ENCODE assay signal across 1 cellular context in the genomic region with DNA sequence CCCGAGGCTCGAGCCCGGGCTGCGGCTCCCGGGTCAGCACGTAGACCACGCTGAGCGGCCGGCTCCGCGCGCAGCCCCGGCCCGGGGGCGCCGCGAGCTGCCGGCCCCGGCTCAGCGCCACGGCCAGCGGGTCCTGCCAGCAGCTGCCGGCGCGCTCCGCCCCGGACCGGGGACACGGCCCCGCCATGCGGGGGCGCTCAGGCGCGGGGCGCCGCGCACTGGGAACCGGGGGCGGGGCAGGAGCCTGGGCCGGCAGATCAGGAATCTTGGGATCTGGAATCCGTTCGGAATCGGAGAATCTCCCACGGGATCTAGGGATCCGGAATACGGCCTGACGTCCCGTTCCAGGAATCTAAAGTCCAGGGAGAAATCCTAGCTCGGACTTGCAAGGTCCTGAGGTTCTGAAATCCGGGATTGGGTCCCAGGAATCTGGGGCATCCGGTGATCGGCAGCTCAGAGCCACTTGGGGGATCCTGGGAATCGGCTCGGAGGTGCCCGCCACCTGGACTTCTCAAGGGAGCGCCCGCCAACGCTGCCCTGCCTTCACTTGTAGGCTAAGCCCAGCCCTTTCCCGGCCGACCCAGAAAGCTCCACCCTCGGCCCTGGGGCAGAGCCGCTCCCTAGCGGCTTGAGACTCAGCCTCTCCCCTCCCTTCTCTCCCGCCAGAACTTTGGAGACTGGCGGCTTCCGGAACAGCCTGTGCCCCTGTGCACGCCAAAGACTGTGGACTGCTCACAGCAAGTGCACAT.
TF ChIP-seq lines count a peak whose summit lies in the region.

A gene with protein sequence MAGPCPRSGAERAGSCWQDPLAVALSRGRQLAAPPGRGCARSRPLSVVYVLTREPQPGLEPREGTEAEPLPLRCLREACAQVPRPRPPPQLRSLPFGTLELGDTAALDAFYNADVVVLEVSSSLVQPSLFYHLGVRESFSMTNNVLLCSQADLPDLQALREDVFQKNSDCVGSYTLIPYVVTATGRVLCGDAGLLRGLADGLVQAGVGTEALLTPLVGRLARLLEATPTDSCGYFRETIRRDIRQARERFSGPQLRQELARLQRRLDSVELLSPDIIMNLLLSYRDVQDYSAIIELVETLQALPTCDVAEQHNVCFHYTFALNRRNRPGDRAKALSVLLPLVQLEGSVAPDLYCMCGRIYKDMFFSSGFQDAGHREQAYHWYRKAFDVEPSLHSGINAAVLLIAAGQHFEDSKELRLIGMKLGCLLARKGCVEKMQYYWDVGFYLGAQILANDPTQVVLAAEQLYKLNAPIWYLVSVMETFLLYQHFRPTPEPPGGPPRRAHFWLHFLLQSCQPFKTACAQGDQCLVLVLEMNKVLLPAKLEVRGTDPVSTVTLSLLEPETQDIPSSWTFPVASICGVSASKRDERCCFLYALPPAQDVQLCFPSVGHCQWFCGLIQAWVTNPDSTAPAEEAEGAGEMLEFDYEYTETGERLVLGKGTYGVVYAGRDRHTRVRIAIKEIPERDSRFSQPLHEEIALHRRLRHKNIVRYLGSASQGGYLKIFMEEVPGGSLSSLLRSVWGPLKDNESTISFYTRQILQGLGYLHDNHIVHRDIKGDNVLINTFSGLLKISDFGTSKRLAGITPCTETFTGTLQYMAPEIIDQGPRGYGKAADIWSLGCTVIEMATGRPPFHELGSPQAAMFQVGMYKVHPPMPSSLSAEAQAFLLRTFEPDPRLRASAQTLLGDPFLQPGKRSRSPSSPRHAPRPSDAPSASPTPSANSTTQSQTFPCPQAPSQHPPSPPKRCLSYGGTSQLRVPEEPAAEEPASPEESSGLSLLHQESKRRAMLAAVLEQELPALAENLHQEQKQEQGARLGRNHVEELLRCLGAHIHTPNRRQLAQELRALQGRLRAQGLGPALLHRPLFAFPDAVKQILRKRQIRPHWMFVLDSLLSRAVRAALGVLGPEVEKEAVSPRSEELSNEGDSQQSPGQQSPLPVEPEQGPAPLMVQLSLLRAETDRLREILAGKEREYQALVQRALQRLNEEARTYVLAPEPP (N-terminal part only) (minus strand): TSS at position 551 of the 749 bp plus-strand sequence. CDS start 364 bp downstream, at position 187.

TF ChIP-seq in GM12878, 131 proteins besides CTCF, POLR2A, EP300 and RAD21 (continued from another document and continues in another):
- TF ChIP-seq, protein P1, sequence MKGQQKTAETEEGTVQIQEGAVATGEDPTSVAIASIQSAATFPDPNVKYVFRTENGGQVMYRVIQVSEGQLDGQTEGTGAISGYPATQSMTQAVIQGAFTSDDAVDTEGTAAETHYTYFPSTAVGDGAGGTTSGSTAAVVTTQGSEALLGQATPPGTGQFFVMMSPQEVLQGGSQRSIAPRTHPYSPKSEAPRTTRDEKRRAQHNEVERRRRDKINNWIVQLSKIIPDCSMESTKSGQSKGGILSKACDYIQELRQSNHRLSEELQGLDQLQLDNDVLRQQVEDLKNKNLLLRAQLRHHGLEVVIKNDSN (IDR thresholded peaks at IDR 0.05; ENCODE audit: borderline replicate concordance, extremely low read length, insufficient read depth, low read depth, low read length), result no peak
- TF ChIP-seq, protein P2, sequence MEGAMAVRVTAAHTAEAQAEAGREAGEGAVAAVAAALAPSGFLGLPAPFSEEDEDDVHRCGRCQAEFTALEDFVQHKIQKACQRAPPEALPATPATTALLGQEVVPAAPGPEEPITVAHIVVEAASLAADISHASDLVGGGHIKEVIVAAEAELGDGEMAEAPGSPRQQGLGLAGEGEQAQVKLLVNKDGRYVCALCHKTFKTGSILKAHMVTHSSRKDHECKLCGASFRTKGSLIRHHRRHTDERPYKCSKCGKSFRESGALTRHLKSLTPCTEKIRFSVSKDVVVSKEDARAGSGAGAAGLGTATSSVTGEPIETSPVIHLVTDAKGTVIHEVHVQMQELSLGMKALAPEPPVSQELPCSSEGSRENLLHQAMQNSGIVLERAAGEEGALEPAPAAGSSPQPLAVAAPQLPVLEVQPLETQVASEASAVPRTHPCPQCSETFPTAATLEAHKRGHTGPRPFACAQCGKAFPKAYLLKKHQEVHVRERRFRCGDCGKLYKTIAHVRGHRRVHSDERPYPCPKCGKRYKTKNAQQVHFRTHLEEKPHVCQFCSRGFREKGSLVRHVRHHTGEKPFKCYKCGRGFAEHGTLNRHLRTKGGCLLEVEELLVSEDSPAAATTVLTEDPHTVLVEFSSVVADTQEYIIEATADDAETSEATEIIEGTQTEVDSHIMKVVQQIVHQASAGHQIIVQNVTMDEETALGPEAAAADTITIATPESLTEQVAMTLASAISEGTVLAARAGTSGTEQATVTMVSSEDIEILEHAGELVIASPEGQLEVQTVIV (IDR thresholded peaks at IDR 0.05; ENCODE audit: borderline replicate concordance, partially characterized antibody), result no peak
- TF ChIP-seq CHD1 (IDR thresholded peaks at IDR 0.05; ENCODE audit: low read depth, low read length) (no peak), CHD2 (IDR thresholded peaks at IDR 0.05; ENCODE audit: borderline replicate concordance, low read depth, low read length) (no peak), ZBED1 (IDR thresholded peaks at IDR 0.05; ENCODE audit: borderline replicate concordance) (no peak), MXI1 (IDR thresholded peaks at IDR 0.05; ENCODE audit: low read depth, low read length) (no peak; the same call in 1 of the 2 replicates), SMAD5 (IDR thresholded peaks at IDR 0.05; ENCODE audit: low read depth) (no peak), MEF2A (IDR thresholded peaks at IDR 0.05; ENCODE audit: insufficient read depth, low read depth, low read length) (no peak), NR2F1 (conservative IDR thresholded peaks at IDR 0.05) (0 out of 2 replicates have a peak, but pooled peaks have one; percentile 40), SIN3A (IDR thresholded peaks at IDR 0.05; ENCODE audit: low read depth, low read length) (no peak), SMARCA5 (IDR thresholded peaks at IDR 0.05) (peak; percentile 81; the same call in 1 of the 2 replicates), IKZF1 (conservative IDR thresholded peaks at IDR 0.05) (peak; percentile 94), SPI1 (IDR thresholded peaks at IDR 0.05; ENCODE audit: borderline replicate concordance, insufficient read depth, low read depth, low read length) (no peak), IKZF2 (IDR thresholded peaks at IDR 0.05) (peak; percentile 69 to 72), CREB1 (IDR thresholded peaks at IDR 0.05; ENCODE audit: low read depth) (no peak), ZZZ3 (IDR thresholded peaks at IDR 0.05; ENCODE audit: control insufficient read depth, insufficient read length, low read depth) (no peak), CBX3 (IDR thresholded peaks at IDR 0.05; ENCODE audit: borderline replicate concordance, low read depth) (no peak), MTA2 (IDR thresholded peaks at IDR 0.05; ENCODE audit: low read depth) (no peak), ZSCAN29 (IDR thresholded peaks at IDR 0.05) (0 out of 2 replicates have a peak, but pooled peaks have one; percentile 19), SRF (IDR thresholded peaks at IDR 0.05; ENCODE audit: low read depth in 2 of 2, low read length in 2 of 2) (no peak)
- TF ChIP-seq, protein P3, sequence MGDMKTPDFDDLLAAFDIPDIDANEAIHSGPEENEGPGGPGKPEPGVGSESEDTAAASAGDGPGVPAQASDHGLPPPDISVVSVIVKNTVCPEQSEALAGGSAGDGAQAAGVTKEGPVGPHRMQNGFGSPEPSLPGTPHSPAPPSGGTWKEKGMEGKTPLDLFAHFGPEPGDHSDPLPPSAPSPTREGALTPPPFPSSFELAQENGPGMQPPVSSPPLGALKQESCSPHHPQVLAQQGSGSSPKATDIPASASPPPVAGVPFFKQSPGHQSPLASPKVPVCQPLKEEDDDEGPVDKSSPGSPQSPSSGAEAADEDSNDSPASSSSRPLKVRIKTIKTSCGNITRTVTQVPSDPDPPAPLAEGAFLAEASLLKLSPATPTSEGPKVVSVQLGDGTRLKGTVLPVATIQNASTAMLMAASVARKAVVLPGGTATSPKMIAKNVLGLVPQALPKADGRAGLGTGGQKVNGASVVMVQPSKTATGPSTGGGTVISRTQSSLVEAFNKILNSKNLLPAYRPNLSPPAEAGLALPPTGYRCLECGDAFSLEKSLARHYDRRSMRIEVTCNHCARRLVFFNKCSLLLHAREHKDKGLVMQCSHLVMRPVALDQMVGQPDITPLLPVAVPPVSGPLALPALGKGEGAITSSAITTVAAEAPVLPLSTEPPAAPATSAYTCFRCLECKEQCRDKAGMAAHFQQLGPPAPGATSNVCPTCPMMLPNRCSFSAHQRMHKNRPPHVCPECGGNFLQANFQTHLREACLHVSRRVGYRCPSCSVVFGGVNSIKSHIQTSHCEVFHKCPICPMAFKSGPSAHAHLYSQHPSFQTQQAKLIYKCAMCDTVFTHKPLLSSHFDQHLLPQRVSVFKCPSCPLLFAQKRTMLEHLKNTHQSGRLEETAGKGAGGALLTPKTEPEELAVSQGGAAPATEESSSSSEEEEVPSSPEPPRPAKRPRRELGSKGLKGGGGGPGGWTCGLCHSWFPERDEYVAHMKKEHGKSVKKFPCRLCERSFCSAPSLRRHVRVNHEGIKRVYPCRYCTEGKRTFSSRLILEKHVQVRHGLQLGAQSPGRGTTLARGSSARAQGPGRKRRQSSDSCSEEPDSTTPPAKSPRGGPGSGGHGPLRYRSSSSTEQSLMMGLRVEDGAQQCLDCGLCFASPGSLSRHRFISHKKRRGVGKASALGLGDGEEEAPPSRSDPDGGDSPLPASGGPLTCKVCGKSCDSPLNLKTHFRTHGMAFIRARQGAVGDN (IDR thresholded peaks at IDR 0.05), result no peak
- TF ChIP-seq, protein P4, sequence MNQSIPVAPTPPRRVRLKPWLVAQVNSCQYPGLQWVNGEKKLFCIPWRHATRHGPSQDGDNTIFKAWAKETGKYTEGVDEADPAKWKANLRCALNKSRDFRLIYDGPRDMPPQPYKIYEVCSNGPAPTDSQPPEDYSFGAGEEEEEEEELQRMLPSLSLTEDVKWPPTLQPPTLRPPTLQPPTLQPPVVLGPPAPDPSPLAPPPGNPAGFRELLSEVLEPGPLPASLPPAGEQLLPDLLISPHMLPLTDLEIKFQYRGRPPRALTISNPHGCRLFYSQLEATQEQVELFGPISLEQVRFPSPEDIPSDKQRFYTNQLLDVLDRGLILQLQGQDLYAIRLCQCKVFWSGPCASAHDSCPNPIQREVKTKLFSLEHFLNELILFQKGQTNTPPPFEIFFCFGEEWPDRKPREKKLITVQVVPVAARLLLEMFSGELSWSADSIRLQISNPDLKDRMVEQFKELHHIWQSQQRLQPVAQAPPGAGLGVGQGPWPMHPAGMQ (IDR thresholded peaks at IDR 0.05; ENCODE audit: borderline replicate concordance), result no peak
- TF ChIP-seq, protein P5, sequence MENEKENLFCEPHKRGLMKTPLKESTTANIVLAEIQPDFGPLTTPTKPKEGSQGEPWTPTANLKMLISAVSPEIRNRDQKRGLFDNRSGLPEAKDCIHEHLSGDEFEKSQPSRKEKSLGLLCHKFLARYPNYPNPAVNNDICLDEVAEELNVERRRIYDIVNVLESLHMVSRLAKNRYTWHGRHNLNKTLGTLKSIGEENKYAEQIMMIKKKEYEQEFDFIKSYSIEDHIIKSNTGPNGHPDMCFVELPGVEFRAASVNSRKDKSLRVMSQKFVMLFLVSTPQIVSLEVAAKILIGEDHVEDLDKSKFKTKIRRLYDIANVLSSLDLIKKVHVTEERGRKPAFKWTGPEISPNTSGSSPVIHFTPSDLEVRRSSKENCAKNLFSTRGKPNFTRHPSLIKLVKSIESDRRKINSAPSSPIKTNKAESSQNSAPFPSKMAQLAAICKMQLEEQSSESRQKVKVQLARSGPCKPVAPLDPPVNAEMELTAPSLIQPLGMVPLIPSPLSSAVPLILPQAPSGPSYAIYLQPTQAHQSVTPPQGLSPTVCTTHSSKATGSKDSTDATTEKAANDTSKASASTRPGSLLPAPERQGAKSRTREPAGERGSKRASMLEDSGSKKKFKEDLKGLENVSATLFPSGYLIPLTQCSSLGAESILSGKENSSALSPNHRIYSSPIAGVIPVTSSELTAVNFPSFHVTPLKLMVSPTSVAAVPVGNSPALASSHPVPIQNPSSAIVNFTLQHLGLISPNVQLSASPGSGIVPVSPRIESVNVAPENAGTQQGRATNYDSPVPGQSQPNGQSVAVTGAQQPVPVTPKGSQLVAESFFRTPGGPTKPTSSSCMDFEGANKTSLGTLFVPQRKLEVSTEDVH (IDR thresholded peaks at IDR 0.05; ENCODE audit: low read depth, partially characterized antibody), result no peak
- TF ChIP-seq, protein P6, sequence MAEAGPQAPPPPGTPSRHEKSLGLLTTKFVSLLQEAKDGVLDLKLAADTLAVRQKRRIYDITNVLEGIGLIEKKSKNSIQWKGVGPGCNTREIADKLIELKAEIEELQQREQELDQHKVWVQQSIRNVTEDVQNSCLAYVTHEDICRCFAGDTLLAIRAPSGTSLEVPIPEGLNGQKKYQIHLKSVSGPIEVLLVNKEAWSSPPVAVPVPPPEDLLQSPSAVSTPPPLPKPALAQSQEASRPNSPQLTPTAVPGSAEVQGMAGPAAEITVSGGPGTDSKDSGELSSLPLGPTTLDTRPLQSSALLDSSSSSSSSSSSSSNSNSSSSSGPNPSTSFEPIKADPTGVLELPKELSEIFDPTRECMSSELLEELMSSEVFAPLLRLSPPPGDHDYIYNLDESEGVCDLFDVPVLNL (IDR thresholded peaks at IDR 0.05; ENCODE audit: low read depth, low read length), result no peak
- TF ChIP-seq, protein P7, sequence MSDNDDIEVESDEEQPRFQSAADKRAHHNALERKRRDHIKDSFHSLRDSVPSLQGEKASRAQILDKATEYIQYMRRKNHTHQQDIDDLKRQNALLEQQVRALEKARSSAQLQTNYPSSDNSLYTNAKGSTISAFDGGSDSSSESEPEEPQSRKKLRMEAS (IDR thresholded peaks at IDR 0.05; ENCODE audit: low read depth, low read length), result no peak
- TF ChIP-seq, protein P8, sequence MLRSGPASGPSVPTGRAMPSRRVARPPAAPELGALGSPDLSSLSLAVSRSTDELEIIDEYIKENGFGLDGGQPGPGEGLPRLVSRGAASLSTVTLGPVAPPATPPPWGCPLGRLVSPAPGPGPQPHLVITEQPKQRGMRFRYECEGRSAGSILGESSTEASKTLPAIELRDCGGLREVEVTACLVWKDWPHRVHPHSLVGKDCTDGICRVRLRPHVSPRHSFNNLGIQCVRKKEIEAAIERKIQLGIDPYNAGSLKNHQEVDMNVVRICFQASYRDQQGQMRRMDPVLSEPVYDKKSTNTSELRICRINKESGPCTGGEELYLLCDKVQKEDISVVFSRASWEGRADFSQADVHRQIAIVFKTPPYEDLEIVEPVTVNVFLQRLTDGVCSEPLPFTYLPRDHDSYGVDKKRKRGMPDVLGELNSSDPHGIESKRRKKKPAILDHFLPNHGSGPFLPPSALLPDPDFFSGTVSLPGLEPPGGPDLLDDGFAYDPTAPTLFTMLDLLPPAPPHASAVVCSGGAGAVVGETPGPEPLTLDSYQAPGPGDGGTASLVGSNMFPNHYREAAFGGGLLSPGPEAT (IDR thresholded peaks at IDR 0.05; ENCODE audit: low read depth), result 0 out of 2 replicates have a peak, but pooled peaks have one; percentile 29
- TF ChIP-seq, protein P9, sequence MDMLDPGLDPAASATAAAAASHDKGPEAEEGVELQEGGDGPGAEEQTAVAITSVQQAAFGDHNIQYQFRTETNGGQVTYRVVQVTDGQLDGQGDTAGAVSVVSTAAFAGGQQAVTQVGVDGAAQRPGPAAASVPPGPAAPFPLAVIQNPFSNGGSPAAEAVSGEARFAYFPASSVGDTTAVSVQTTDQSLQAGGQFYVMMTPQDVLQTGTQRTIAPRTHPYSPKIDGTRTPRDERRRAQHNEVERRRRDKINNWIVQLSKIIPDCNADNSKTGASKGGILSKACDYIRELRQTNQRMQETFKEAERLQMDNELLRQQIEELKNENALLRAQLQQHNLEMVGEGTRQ (IDR thresholded peaks at IDR 0.05; ENCODE audit: borderline replicate concordance, low read depth, low read length), result no peak
- TF ChIP-seq, protein P10, sequence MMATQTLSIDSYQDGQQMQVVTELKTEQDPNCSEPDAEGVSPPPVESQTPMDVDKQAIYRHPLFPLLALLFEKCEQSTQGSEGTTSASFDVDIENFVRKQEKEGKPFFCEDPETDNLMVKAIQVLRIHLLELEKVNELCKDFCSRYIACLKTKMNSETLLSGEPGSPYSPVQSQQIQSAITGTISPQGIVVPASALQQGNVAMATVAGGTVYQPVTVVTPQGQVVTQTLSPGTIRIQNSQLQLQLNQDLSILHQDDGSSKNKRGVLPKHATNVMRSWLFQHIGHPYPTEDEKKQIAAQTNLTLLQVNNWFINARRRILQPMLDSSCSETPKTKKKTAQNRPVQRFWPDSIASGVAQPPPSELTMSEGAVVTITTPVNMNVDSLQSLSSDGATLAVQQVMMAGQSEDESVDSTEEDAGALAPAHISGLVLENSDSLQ (IDR thresholded peaks at IDR 0.05), result no peak
